18 cellular contexts compared by ENCODE assay signal in genomic region chr19:40315812-40316475, GRCh38.
"Had no signal": no experiment of that assay in that cellular context is flagged by ENCODE, and none has a peak within 500 bp of the region (broad histone marks: within the 10 kb centered on the region; RNA-seq: fewer than 3 reads in every experiment).

No MANE protein-coding gene starts in this region.

- DNase-seq: activated CD4-positive, alpha-beta T cell treated with anti-CD3 and anti-CD28 coated beads, Interleukin-2, amount 50 U/mL, for 1 hour; activated CD8-positive, alpha-beta memory T cell treated with anti-CD3 and anti-CD28 coated beads for 24 hours; activated naive CD4-positive, alpha-beta T cell treated with anti-CD3 and anti-CD28 coated beads for 36 hours; activated naive CD8-positive, alpha-beta T cell treated with anti-CD3 and anti-CD28 coated beads, Interleukin-2, amount 50 U/mL, for 24 hours; endodermal cell; hippocampal formation; mesenchymal stem cell; naive thymus-derived CD8-positive, alpha-beta T cell; right lobe of liver; stimulated activated naive CD8-positive, alpha-beta T cell treated with anti-CD3 and anti-CD28 coated beads, Interleukin-15, Interleukin-2, amounts not matched to agents 100 U/mL and 50 U/mL, for 24 hours; T-helper 9 cell; transverse colon had no signal

- H3K4me1 ChIP-seq: ascending aorta, left lung, right lobe of liver, transverse colon had no signal

- H3K4me3 ChIP-seq: ascending aorta, dorsolateral prefrontal cortex, left lung, right lobe of liver, smooth muscle cell, transverse colon had no signal

- ATAC-seq: activated naive CD8-positive, alpha-beta T cell treated with anti-CD3 and anti-CD28 coated beads, Interleukin-2, amount 50 U/mL, for 24 hours; left lung; naive thymus-derived CD8-positive, alpha-beta T cell; right lobe of liver; stimulated activated naive CD8-positive, alpha-beta T cell treated with anti-CD3 and anti-CD28 coated beads, Interleukin-15, Interleukin-2, amounts not matched to agents 100 U/mL and 50 U/mL, for 24 hours had no signal

- H3K9me3 ChIP-seq: ascending aorta, left lung, neutrophil, right lobe of liver, transverse colon had no signal

- H3K27me3 ChIP-seq: ascending aorta, dorsolateral prefrontal cortex, left lung, neutrophil, right lobe of liver, transverse colon had no signal

- H3K4me2 ChIP-seq: smooth muscle cell had no signal

- H3K27ac ChIP-seq: ascending aorta, left lung, neutrophil, right lobe of liver, transverse colon had no signal

- FAIRE-seq: keratinocyte had no signal
